ENCODE assay signal across 18 cellular contexts in the genomic region with DNA sequence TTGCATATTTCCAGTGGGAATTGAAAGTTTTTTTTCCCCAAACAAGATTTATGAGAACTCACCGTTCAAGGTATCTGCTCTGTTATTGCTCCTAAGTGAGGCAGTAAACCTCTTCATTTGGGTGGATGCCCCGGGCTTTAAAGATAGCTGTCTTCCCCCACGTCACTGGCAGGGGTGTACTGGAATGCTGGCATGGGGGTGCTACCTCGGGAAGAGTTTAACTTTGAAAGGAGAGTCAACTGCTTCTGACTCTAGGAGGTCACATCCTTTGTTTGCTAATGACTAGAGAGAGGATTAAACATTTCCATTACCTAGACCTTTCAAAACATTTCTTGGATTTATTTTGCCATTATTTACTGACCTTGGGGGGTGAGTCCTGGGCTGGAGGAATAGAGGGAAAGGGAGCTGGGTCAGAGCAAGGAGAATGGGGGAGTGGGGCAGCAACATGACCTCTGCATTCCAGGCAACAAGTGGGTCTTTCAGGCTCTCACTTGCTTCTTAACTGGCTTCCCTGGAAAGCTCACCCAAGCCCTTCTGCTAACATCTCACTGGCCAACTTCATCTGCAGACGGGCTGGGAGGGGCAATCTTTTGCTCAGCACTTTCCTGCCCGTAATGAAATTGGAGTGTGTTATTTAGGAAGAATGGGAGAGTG.
"Had no signal": no experiment of that assay in that cellular context is flagged by ENCODE, and none has a peak within 500 bp of the region (broad histone marks: within the 10 kb centered on the region; RNA-seq: fewer than 3 reads in every experiment).

No MANE protein-coding gene starts in this region.

- H3K9me3 ChIP-seq: esophagus squamous epithelium, lower lobe of right lung, neutrophil, thoracic aorta had no signal

- DNase-seq: effector memory CD8-positive, alpha-beta T cell; esophagus squamous epithelium; foreskin fibroblast; glutamatergic neuron; immature natural killer cell; left ventricle myocardium inferior; lower lobe of right lung; naive B cell; stimulated activated CD4-positive, alpha-beta T cell treated with anti-CD3 and anti-CD28 coated beads, Interleukin-2, amount 100 ng/mL, for 24 hours; stimulated activated CD4-positive, alpha-beta T cell treated with anti-CD3 and anti-CD28 coated beads, Interleukin-4, amount 100 ng/mL, for 4 hours; stimulated activated naive B cell treated with anti-CD40 and anti-IgM and Interleukin-4, amounts not matched to agents 10 μg/mL and 1 μg/mL and 100 μg/mL, for 72 hours; stimulated activated naive CD8-positive, alpha-beta T cell treated with anti-CD3 and anti-CD28 coated beads, Interleukin-15, amount 100 ng/mL, for 72 hours; transverse colon had no signal

- FAIRE-seq: colon had no signal

- H3K27ac ChIP-seq: esophagus squamous epithelium, gastroesophageal sphincter, left ventricle myocardium inferior, lower lobe of right lung, neutrophil, thoracic aorta, transverse colon had no signal

- H3K4me3 ChIP-seq: esophagus squamous epithelium, gastroesophageal sphincter, left ventricle myocardium inferior, lower lobe of right lung, thoracic aorta, transverse colon had no signal

- H3K4me1 ChIP-seq: esophagus squamous epithelium, gastroesophageal sphincter, left ventricle myocardium inferior, lower lobe of right lung, transverse colon had no signal

- ATAC-seq: effector memory CD8-positive, alpha-beta T cell; gastroesophageal sphincter; lower lobe of right lung; sciatic nerve; stimulated activated naive B cell treated with anti-CD40 and anti-IgM and Interleukin-4, amounts not matched to agents 10 μg/mL and 1 μg/mL and 100 μg/mL, for 72 hours; stimulated activated naive CD8-positive, alpha-beta T cell treated with anti-CD3 and anti-CD28 coated beads, Interleukin-15, amount 100 ng/mL, for 72 hours had no signal

- H3K36me3 ChIP-seq: esophagus squamous epithelium, gastroesophageal sphincter, left ventricle myocardium inferior, lower lobe of right lung, neutrophil, thoracic aorta, transverse colon had no signal
